1 cellular context compared by ENCODE assay signal in genomic region chr17:28318759-28319660, GRCh38.
A peak's percentile ranks its signal among the peaks of the same experiment; 100 is the strongest.
TF ChIP-seq lines count a peak whose summit lies in the region.

TSS of gene TMEM97 (plus strand) at chr17:28319200. CDS start at chr17:28319240, 40 bp downstream.

TF ChIP-seq in HepG2, 621 proteins besides CTCF, POLR2A, EP300 and RAD21 (continued from another document and continues in another):
- TF ChIP-seq PAX8 (CRISPR knock-in tag; IDR thresholded peaks at IDR 0.05; ENCODE audit: borderline replicate concordance) (peak; percentile 27; the same call in 1 of the 2 replicates), RAD51 (IDR thresholded peaks at IDR 0.05; ENCODE audit: borderline replicate concordance) (no peak), ZNF567 (CRISPR knock-in tag; IDR thresholded peaks at IDR 0.05; ENCODE audit: borderline replicate concordance) (no peak), BRCA1 (CRISPR knock-in tag; IDR thresholded peaks at IDR 0.05) (no peak; the same call in 1 of the 2 replicates), ZNF263 (CRISPR knock-in tag; IDR thresholded peaks at IDR 0.05) (peak; percentile 34), ZBED4 (CRISPR knock-in tag; IDR thresholded peaks at IDR 0.05; ENCODE audit: borderline replicate concordance) (no peak), TEAD2 (CRISPR knock-in tag; IDR thresholded peaks at IDR 0.05) (0 out of 2 replicates have a peak, but pooled peaks have one; percentile 37), ZNF296 (CRISPR knock-in tag; conservative IDR thresholded peaks at IDR 0.05) (peak; percentile 71; the same call in 1 of the 2 replicates), ZNF468 (CRISPR knock-in tag; IDR thresholded peaks at IDR 0.05) (peak; percentile 94), ZUFSP (CRISPR knock-in tag; IDR thresholded peaks at IDR 0.05; ENCODE audit: borderline replicate concordance) (no peak), ZNF274 (CRISPR knock-in tag; IDR thresholded peaks at IDR 0.05) (no peak; the same call in 1 of the 2 replicates), PRMT3 (CRISPR knock-in tag; IDR thresholded peaks at IDR 0.05; ENCODE audit: borderline replicate concordance, low read depth) (peak; percentile 25; the same call in 1 of the 2 replicates), YY1 (IDR thresholded peaks at IDR 0.05; ENCODE audit: insufficient read depth, insufficient replicate concordance, low read depth, low read length) (no peak), MIER3 (CRISPR knock-in tag; IDR thresholded peaks at IDR 0.05; ENCODE audit: borderline replicate concordance) (peak; percentile 40; the same call in 1 of the 2 replicates), ZBTB40 (IDR thresholded peaks at IDR 0.05) (no peak), ZBTB40 (CRISPR knock-in tag; IDR thresholded peaks at IDR 0.05) (peak; percentile 44)
- TF ChIP-seq, protein P1, sequence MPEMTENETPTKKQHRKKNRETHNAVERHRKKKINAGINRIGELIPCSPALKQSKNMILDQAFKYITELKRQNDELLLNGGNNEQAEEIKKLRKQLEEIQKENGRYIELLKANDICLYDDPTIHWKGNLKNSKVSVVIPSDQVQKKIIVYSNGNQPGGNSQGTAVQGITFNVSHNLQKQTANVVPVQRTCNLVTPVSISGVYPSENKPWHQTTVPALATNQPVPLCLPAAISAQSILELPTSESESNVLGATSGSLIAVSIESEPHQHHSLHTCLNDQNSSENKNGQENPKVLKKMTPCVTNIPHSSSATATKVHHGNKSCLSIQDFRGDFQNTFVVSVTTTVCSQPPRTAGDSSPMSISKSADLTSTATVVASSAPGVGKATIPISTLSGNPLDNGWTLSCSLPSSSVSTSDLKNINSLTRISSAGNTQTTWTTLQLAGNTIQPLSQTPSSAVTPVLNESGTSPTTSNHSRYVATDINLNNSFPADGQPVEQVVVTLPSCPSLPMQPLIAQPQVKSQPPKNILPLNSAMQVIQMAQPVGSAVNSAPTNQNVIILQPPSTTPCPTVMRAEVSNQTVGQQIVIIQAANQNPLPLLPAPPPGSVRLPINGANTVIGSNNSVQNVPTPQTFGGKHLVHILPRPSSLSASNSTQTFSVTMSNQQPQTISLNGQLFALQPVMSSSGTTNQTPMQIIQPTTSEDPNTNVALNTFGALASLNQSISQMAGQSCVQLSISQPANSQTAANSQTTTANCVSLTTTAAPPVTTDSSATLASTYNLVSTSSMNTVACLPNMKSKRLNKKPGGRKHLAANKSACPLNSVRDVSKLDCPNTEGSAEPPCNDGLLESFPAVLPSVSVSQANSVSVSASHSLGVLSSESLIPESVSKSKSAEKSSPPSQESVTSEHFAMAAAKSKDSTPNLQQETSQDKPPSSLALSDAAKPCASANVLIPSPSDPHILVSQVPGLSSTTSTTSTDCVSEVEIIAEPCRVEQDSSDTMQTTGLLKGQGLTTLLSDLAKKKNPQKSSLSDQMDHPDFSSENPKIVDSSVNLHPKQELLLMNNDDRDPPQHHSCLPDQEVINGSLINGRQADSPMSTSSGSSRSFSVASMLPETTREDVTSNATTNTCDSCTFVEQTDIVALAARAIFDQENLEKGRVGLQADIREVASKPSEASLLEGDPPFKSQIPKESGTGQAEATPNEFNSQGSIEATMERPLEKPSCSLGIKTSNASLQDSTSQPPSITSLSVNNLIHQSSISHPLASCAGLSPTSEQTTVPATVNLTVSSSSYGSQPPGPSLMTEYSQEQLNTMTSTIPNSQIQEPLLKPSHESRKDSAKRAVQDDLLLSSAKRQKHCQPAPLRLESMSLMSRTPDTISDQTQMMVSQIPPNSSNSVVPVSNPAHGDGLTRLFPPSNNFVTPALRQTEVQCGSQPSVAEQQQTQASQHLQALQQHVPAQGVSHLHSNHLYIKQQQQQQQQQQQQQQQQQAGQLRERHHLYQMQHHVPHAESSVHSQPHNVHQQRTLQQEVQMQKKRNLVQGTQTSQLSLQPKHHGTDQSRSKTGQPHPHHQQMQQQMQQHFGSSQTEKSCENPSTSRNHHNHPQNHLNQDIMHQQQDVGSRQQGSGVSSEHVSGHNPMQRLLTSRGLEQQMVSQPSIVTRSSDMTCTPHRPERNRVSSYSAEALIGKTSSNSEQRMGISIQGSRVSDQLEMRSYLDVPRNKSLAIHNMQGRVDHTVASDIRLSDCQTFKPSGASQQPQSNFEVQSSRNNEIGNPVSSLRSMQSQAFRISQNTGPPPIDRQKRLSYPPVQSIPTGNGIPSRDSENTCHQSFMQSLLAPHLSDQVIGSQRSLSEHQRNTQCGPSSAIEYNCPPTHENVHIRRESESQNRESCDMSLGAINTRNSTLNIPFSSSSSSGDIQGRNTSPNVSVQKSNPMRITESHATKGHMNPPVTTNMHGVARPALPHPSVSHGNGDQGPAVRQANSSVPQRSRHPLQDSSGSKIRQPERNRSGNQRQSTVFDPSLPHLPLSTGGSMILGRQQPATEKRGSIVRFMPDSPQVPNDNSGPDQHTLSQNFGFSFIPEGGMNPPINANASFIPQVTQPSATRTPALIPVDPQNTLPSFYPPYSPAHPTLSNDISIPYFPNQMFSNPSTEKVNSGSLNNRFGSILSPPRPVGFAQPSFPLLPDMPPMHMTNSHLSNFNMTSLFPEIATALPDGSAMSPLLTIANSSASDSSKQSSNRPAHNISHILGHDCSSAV (CRISPR knock-in tag; IDR thresholded peaks at IDR 0.05; ENCODE audit: borderline replicate concordance): no peak
- TF ChIP-seq, protein P2, sequence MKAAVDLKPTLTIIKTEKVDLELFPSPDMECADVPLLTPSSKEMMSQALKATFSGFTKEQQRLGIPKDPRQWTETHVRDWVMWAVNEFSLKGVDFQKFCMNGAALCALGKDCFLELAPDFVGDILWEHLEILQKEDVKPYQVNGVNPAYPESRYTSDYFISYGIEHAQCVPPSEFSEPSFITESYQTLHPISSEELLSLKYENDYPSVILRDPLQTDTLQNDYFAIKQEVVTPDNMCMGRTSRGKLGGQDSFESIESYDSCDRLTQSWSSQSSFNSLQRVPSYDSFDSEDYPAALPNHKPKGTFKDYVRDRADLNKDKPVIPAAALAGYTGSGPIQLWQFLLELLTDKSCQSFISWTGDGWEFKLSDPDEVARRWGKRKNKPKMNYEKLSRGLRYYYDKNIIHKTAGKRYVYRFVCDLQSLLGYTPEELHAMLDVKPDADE (CRISPR knock-in tag; IDR thresholded peaks at IDR 0.05): no peak
- TF ChIP-seq, protein P3, sequence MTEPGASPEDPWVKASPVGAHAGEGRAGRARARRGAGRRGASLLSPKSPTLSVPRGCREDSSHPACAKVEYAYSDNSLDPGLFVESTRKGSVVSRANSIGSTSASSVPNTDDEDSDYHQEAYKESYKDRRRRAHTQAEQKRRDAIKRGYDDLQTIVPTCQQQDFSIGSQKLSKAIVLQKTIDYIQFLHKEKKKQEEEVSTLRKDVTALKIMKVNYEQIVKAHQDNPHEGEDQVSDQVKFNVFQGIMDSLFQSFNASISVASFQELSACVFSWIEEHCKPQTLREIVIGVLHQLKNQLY (CRISPR knock-in tag; IDR thresholded peaks at IDR 0.05): 0 out of 2 replicates have a peak, but pooled peaks have one; percentile 49
- TF ChIP-seq, protein P4, sequence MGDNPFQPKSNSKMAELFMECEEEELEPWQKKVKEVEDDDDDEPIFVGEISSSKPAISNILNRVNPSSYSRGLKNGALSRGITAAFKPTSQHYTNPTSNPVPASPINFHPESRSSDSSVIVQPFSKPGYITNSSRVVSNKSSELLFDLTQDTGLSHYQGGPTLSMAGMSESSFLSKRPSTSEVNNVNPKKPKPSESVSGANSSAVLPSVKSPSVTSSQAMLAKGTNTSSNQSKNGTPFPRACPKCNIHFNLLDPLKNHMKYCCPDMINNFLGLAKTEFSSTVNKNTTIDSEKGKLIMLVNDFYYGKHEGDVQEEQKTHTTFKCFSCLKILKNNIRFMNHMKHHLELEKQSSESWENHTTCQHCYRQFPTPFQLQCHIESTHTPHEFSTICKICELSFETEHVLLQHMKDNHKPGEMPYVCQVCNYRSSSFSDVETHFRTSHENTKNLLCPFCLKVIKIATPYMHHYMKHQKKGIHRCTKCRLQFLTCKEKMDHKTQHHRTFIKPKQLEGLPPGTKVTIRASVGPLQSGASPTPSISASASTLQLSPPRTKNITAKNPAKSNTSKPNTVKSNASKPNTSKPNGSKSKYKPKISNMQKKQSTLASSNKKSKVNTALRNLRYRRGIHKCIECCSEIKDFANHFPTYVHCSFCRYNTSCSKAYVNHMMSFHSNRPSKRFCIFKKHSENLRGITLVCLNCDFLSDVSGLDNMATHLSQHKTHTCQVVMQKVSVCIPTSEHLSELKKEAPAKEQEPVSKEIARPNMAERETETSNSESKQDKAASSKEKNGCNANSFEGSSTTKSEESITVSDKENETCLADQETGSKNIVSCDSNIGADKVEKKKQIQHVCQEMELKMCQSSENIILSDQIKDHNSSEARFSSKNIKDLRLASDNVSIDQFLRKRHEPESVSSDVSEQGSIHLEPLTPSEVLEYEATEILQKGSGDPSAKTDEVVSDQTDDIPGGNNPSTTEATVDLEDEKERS (CRISPR knock-in tag; IDR thresholded peaks at IDR 0.05): no peak
